Comparison of ENCODE assay signal across 2 cellular contexts in the genomic region with DNA sequence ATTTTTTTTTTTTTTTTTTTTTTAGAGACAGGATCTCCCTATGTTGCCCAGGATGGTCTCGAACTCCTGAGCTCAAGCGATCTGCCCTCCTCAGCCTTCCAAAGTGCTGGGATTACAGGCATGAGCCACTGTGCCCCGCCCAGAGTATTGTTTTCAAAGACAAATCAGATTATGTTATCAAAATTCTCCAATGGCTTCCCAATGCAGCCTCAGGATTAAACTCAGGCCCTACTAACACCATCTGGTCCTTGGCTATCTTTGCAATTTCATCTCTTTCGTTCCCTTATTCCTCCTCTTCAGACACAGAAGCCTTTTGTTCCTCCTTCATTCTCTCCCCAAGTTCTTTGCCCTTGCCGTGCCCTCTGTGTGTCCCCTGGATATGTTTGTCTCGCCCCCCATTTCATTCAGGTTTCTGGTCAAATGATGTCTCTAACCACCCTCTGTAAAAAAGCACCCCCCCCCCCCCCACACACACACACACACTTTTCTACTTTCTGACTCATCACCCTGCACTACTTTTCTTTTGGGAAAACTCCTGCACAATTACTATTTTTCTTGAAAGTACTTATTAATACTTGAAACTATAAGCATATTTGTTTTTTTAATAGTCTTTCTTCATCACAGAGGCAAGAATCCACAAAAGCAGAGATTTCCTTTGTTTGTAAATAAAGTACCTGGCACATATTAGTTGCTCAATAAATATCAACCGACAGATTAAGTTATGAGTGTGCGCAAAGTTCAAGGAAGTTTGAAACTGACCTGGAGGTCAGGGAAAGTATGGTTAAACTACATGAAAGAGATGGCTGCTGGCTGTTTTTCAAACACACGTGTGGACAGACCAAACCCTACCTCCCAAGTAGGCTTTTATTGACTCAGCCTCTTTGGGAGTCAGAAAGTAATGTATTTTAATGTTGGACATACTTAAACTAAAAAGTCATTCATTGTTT.
A peak's percentile ranks its signal among the peaks of the same experiment; 100 is the strongest.
TF ChIP-seq lines count a peak whose summit lies in the region.

No MANE protein-coding gene starts in this region.

TF ChIP-seq in HepG2, 621 proteins besides CTCF, POLR2A, EP300 and RAD21 (continues in another document):
- TF ChIP-seq, protein P1, sequence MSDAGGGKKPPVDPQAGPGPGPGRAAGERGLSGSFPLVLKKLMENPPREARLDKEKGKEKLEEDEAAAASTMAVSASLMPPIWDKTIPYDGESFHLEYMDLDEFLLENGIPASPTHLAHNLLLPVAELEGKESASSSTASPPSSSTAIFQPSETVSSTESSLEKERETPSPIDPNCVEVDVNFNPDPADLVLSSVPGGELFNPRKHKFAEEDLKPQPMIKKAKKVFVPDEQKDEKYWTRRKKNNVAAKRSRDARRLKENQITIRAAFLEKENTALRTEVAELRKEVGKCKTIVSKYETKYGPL (CRISPR knock-in tag; IDR thresholded peaks at IDR 0.05), result no peak
- TF ChIP-seq HDAC2 (CRISPR knock-in tag; IDR thresholded peaks at IDR 0.05) (peak; percentile 73), IRF2 (CRISPR knock-in tag; IDR thresholded peaks at IDR 0.05) (peak; percentile 62; the same call in 1 of the 2 replicates), RFX3 (CRISPR knock-in tag; IDR thresholded peaks at IDR 0.05) (no peak), ZNF878 (CRISPR knock-in tag; IDR thresholded peaks at IDR 0.05) (no peak), KLF16 (CRISPR knock-in tag; IDR thresholded peaks at IDR 0.05) (no peak), MIER3 (CRISPR knock-in tag; IDR thresholded peaks at IDR 0.05; ENCODE audit: borderline replicate concordance) (peak; percentile 32; the same call in 1 of the 2 replicates), ZBTB8A (CRISPR knock-in tag; IDR thresholded peaks at IDR 0.05; ENCODE audit: borderline replicate concordance, low read depth) (no peak), ZNF652 (CRISPR knock-in tag; IDR thresholded peaks at IDR 0.05; ENCODE audit: borderline replicate concordance, low read depth) (peak; percentile 29; the same call in 1 of the 2 replicates), HNF4G (IDR thresholded peaks at IDR 0.05; ENCODE audit: borderline replicate concordance, low read depth, low read length) (no peak), HNF4G (CRISPR knock-in tag; IDR thresholded peaks at IDR 0.05; ENCODE audit: borderline replicate concordance, low read depth) (no peak), GFI1 (CRISPR knock-in tag; IDR thresholded peaks at IDR 0.05; ENCODE audit: borderline replicate concordance) (peak; percentile 47; the same call in 1 of the 2 replicates), JDP2 (CRISPR knock-in tag; IDR thresholded peaks at IDR 0.05; ENCODE audit: borderline replicate concordance) (no peak), KAT8 (CRISPR knock-in tag; IDR thresholded peaks at IDR 0.05) (peak; percentile 48; the same call in 1 of the 2 replicates), ZBTB3 (CRISPR knock-in tag; IDR thresholded peaks at IDR 0.05; ENCODE audit: borderline replicate concordance, low read depth) (no peak), KLF15 (CRISPR knock-in tag; IDR thresholded peaks at IDR 0.05; ENCODE audit: borderline replicate concordance) (no peak), NFKBIZ (CRISPR knock-in tag; IDR thresholded peaks at IDR 0.05) (0 out of 2 replicates have a peak, but pooled peaks have one; percentile 27), YY1 (IDR thresholded peaks at IDR 0.05; ENCODE audit: insufficient read depth, insufficient replicate concordance, low read depth, low read length) (no peak), ZNF296 (CRISPR knock-in tag; conservative IDR thresholded peaks at IDR 0.05) (no peak), POGZ (CRISPR knock-in tag; IDR thresholded peaks at IDR 0.05) (peak; percentile 57; the same call in 1 of the 2 replicates), ZNF136 (CRISPR knock-in tag; IDR thresholded peaks at IDR 0.05; ENCODE audit: low read depth) (no peak), RARA (CRISPR knock-in tag; IDR thresholded peaks at IDR 0.05) (peak; percentile 90), NFIC (IDR thresholded peaks at IDR 0.05; ENCODE audit: low read length) (peak; percentile 61; the same call in 1 of the 2 replicates)
- TF ChIP-seq, protein P2, sequence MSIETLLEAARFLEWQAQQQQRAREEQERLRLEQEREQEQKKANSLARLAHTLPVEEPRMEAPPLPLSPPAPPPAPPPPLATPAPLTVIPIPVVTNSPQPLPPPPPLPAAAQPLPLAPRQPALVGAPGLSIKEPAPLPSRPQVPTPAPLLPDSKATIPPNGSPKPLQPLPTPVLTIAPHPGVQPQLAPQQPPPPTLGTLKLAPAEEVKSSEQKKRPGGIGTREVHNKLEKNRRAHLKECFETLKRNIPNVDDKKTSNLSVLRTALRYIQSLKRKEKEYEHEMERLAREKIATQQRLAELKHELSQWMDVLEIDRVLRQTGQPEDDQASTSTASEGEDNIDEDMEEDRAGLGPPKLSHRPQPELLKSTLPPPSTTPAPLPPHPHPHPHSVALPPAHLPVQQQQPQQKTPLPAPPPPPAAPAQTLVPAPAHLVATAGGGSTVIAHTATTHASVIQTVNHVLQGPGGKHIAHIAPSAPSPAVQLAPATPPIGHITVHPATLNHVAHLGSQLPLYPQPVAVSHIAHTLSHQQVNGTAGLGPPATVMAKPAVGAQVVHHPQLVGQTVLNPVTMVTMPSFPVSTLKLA (IDR thresholded peaks at IDR 0.05), result peak; percentile 57; the same call in 1 of the 2 replicates
- TF ChIP-seq, protein P3, sequence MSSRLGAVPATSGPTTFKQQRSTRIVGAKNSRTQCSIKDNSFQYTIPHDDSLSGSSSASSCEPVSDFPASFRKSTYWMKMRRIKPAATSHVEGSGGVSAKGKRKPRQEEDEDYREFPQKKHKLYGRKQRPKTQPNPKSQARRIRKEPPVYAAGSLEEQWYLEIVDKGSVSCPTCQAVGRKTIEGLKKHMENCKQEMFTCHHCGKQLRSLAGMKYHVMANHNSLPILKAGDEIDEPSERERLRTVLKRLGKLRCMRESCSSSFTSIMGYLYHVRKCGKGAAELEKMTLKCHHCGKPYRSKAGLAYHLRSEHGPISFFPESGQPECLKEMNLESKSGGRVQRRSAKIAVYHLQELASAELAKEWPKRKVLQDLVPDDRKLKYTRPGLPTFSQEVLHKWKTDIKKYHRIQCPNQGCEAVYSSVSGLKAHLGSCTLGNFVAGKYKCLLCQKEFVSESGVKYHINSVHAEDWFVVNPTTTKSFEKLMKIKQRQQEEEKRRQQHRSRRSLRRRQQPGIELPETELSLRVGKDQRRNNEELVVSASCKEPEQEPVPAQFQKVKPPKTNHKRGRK (CRISPR knock-in tag; IDR thresholded peaks at IDR 0.05), result no peak
- TF ChIP-seq, protein P4, sequence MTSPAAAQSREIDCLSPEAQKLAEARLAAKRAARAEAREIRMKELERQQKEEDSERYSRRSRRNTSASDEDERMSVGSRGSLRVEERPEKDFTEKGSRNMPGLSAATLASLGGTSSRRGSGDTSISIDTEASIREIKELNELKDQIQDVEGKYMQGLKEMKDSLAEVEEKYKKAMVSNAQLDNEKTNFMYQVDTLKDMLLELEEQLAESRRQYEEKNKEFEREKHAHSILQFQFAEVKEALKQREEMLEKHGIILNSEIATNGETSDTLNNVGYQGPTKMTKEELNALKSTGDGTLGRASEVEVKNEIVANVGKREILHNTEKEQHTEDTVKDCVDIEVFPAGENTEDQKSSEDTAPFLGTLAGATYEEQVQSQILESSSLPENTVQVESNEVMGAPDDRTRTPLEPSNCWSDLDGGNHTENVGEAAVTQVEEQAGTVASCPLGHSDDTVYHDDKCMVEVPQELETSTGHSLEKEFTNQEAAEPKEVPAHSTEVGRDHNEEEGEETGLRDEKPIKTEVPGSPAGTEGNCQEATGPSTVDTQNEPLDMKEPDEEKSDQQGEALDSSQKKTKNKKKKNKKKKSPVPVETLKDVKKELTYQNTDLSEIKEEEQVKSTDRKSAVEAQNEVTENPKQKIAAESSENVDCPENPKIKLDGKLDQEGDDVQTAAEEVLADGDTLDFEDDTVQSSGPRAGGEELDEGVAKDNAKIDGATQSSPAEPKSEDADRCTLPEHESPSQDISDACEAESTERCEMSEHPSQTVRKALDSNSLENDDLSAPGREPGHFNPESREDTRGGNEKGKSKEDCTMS (CRISPR knock-in tag; conservative IDR thresholded peaks at IDR 0.05), result no peak

TF ChIP-seq in K562, 482 proteins besides CTCF, POLR2A, EP300 and RAD21 (continues in another document):
- TF ChIP-seq ZNF551 (CRISPR knock-in tag; IDR thresholded peaks at IDR 0.05) (no peak), GTF2E2 (tag; IDR thresholded peaks at IDR 0.05) (peak; percentile 38; the same call in 1 of the 2 replicates), MAZ (CRISPR knock-in tag; conservative IDR thresholded peaks at IDR 0.05 in 1 of 2, IDR thresholded peaks at IDR 0.05 in 1 of 2) (no peak), ARHGAP35 (IDR thresholded peaks at IDR 0.05; ENCODE audit: partially characterized antibody) (no peak), LARP7 (IDR thresholded peaks at IDR 0.05) (no peak), HDAC8 (tag; IDR thresholded peaks at IDR 0.05) (no peak), KAT8 (IDR thresholded peaks at IDR 0.05; ENCODE audit: low read depth) (no peak), ZNF324 (CRISPR knock-in tag; IDR thresholded peaks at IDR 0.05) (no peak), MEIS2 (IDR thresholded peaks at IDR 0.05; ENCODE audit: partially characterized antibody) (peak; percentile 4), RUNX1 (IDR thresholded peaks at IDR 0.05; ENCODE audit: low read depth) (no peak), HDAC1 (IDR thresholded peaks at IDR 0.05) (peak in 1 of 2 experiments; percentile 43; a peak in 1 of 4 replicates), SMARCA4 (IDR thresholded peaks at IDR 0.05) (peak; percentile 64), BCOR (IDR thresholded peaks at IDR 0.05) (0 out of 2 replicates have a peak, but pooled peaks have one; percentile 23), YY1 (IDR thresholded peaks at IDR 0.05; ENCODE audit: borderline replicate concordance in 1 of 3, control insufficient read depth in 1 of 3, extremely low read depth in 1 of 3, insufficient read depth in 3 of 3, insufficient read length in 1 of 3, insufficient replicate concordance in 2 of 3, low read depth in 1 of 3, low read length in 2 of 3) (no peak), SNIP1 (IDR thresholded peaks at IDR 0.05; ENCODE audit: low read depth) (0 out of 2 replicates have a peak, but pooled peaks have one; percentile 13)
- TF ChIP-seq, protein P5, sequence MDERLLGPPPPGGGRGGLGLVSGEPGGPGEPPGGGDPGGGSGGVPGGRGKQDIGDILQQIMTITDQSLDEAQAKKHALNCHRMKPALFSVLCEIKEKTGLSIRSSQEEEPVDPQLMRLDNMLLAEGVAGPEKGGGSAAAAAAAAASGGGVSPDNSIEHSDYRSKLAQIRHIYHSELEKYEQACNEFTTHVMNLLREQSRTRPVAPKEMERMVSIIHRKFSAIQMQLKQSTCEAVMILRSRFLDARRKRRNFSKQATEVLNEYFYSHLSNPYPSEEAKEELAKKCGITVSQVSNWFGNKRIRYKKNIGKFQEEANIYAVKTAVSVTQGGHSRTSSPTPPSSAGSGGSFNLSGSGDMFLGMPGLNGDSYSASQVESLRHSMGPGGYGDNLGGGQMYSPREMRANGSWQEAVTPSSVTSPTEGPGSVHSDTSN (CRISPR knock-in tag; IDR thresholded peaks at IDR 0.05; ENCODE audit: low read depth), result no peak
- TF ChIP-seq, protein P5 (tag; conservative IDR thresholded peaks at IDR 0.05; ENCODE audit: low read depth), result no peak
- TF ChIP-seq, protein P6, sequence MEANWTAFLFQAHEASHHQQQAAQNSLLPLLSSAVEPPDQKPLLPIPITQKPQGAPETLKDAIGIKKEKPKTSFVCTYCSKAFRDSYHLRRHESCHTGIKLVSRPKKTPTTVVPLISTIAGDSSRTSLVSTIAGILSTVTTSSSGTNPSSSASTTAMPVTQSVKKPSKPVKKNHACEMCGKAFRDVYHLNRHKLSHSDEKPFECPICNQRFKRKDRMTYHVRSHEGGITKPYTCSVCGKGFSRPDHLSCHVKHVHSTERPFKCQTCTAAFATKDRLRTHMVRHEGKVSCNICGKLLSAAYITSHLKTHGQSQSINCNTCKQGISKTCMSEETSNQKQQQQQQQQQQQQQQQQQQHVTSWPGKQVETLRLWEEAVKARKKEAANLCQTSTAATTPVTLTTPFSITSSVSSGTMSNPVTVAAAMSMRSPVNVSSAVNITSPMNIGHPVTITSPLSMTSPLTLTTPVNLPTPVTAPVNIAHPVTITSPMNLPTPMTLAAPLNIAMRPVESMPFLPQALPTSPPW (CRISPR knock-in tag; IDR thresholded peaks at IDR 0.05), result 0 out of 2 replicates have a peak, but pooled peaks have one; percentile 23
- TF ChIP-seq, protein P7, sequence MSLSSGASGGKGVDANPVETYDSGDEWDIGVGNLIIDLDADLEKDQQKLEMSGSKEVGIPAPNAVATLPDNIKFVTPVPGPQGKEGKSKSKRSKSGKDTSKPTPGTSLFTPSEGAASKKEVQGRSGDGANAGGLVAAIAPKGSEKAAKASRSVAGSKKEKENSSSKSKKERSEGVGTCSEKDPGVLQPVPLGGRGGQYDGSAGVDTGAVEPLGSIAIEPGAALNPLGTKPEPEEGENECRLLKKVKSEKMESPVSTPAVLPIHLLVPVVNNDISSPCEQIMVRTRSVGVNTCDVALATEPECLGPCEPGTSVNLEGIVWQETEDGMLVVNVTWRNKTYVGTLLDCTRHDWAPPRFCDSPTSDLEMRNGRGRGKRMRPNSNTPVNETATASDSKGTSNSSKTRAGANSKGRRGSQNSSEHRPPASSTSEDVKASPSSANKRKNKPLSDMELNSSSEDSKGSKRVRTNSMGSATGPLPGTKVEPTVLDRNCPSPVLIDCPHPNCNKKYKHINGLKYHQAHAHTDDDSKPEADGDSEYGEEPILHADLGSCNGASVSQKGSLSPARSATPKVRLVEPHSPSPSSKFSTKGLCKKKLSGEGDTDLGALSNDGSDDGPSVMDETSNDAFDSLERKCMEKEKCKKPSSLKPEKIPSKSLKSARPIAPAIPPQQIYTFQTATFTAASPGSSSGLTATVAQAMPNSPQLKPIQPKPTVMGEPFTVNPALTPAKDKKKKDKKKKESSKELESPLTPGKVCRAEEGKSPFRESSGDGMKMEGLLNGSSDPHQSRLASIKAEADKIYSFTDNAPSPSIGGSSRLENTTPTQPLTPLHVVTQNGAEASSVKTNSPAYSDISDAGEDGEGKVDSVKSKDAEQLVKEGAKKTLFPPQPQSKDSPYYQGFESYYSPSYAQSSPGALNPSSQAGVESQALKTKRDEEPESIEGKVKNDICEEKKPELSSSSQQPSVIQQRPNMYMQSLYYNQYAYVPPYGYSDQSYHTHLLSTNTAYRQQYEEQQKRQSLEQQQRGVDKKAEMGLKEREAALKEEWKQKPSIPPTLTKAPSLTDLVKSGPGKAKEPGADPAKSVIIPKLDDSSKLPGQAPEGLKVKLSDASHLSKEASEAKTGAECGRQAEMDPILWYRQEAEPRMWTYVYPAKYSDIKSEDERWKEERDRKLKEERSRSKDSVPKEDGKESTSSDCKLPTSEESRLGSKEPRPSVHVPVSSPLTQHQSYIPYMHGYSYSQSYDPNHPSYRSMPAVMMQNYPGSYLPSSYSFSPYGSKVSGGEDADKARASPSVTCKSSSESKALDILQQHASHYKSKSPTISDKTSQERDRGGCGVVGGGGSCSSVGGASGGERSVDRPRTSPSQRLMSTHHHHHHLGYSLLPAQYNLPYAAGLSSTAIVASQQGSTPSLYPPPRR (CRISPR knock-in tag; IDR thresholded peaks at IDR 0.05; ENCODE audit: borderline replicate concordance), result no peak
- TF ChIP-seq, protein P8, sequence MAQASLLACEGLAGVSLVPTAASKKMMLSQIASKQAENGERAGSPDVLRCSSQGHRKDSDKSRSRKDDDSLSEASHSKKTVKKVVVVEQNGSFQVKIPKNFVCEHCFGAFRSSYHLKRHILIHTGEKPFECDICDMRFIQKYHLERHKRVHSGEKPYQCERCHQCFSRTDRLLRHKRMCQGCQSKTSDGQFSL (CRISPR knock-in tag; IDR thresholded peaks at IDR 0.05), result peak; percentile 90
- TF ChIP-seq, protein P8 (tag; IDR thresholded peaks at IDR 0.05), result peak in 1 of 2 experiments; percentile 70; a peak in 2 of 4 replicates
